Comparison of ENCODE assay signal across 9 cellular contexts in the genomic region with DNA sequence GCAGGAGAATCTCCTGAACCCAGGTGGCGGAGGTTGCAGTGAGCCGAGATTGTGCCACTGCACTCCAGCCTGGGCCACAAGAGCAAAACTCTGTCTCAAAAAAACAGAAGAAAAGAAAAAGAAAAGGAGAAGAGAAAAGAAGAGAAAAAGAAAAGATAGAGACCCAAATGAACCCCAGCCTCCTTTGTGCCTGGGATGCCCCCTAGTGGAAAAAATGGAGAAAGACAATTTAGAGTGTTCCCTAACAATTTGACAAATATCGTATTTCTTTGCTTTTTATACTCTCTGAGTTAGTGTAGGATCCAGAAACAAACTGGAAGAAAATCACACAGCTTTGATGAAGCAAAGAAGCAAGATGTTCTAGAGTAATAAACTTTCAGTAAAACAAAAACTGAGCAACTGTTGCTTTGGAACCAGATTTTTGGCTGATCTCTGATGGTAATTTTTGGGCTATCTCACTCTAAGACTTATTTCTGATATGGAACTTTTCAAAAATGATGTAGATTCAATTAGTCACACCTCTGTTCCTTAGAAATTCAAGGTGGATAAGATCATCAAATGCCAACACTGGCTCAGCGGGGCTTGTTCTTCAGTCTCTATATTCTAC. TPM values are rescaled to one million over a fixed set of nuclear protein-coding genes. Genes with fewer than 3 reads are reported as not detected.
A peak's percentile ranks its signal among the peaks of the same experiment; 100 is the strongest.
DNase-seq lines count a peak whose midpoint lies in the region; ATAC-seq, FAIRE-seq and TF ChIP-seq lines count a peak whose summit lies in the region.
"Had no signal": no experiment of that assay in that cellular context is flagged by ENCODE, and none has a peak within 500 bp of the region (broad histone marks: within the 10 kb centered on the region; RNA-seq: fewer than 3 reads in every experiment).

No MANE protein-coding gene starts in this region.

- TF ChIP-seq CTCF in MM.1S (IDR thresholded peaks at IDR 0.05; ENCODE audit: low read length): peak; percentile 55
- peak; percentile 64 for TF ChIP-seq CTCF in bronchial epithelial cell (IDR thresholded peaks at IDR 0.05; ENCODE audit: insufficient read depth, low read length, severe bottlenecking)
- TF ChIP-seq CTCF in prostate gland (IDR thresholded peaks at IDR 0.05): peak; percentile 14 to 40 (median 38)
- TF ChIP-seq CTCF in ovary (IDR thresholded peaks at IDR 0.05): peak in 1 of 3 donors; percentile 38

- H3K36me3 ChIP-seq in MM.1S (replicated peaks; ENCODE audit: insufficient read depth, low read length): no peaks in the 10 kb centered on the region
- H3K36me3 ChIP-seq in bronchial epithelial cell (ENCODE audit: control insufficient read depth, insufficient read depth, low read length): no peaks in the 10 kb centered on the region
- no peaks in the 10 kb centered on the region for H3K36me3 ChIP-seq in prostate gland
- no peaks in the 10 kb centered on the region for H3K36me3 ChIP-seq in ovary

- H3F3A ChIP-seq in MM.1S (ENCODE audit: insufficient read depth, low read length): no peaks in the 10 kb centered on the region

- no peak for TF ChIP-seq EP300 in ovary (IDR thresholded peaks at IDR 0.05)

- WGBS in prostate gland: 61% methylated on average over 4 of the region's 4 CpGs
- 65 to 67% (median 66%) methylated on average over 4 of the region's 4 CpGs for WGBS in ovary, 3 donors

- peak; percentile 29 for DNase-seq in DMS 273 (lab: John Stamatoyannopoulos, UW; ENCODE audit: unreplicated experiment)
- no peak for DNase-seq in DMS 273 treated with DMSO at 0.1 percent for 48 hours (lab: John Stamatoyannopoulos, UW)
- DNase-seq in MM.1S: no peak
- DNase-seq in bronchial epithelial cell (ENCODE audit: low read depth): no peak
- DNase-seq in prostate gland (ENCODE audit: low spot score): no peak
- no peak for DNase-seq in UCSD-AML1 (lab: John Stamatoyannopoulos, UW; ENCODE audit: unreplicated experiment)
- DNase-seq in ovary: no peak
- DNase-seq: naive B cell had no signal

- ATAC-seq in HG03571 (IDR thresholded peaks at IDR 0.05; ENCODE audit: unreplicated experiment): no peak

- intact Hi-C loops in prostate gland (cut with DNase I): no loop called here
- intact Hi-C loops in ovary (cut with DNase I): no loop called here

- H3K4me1 ChIP-seq in MM.1S (ENCODE audit: low read length) (no peaks in the 10 kb centered on the region), prostate gland (replicated peaks) (no peaks in the 10 kb centered on the region), ovary (ENCODE audit: insufficient read depth) (no peaks in the 10 kb centered on the region)

- H3K9me3 ChIP-seq in MM.1S (replicated peaks; ENCODE audit: insufficient read depth, low read length): no peaks in the 10 kb centered on the region; the same call in 1 of the 2 replicates
- no peaks in the 10 kb centered on the region for H3K9me3 ChIP-seq in prostate gland
- no peaks in the 10 kb centered on the region for H3K9me3 ChIP-seq in ovary

- FAIRE-seq in bronchial epithelial cell (lab: Jason Lieb, UNC): no peak

- H4K20me1 ChIP-seq in MM.1S (ENCODE audit: insufficient read depth, low read length): no peaks in the 10 kb centered on the region

- H3K27ac ChIP-seq in MM.1S (ENCODE audit: low read length): no peak overlapping the region
- H3K27ac ChIP-seq in prostate gland: no peak overlapping the region
- H3K27ac ChIP-seq in ovary: no peak overlapping the region

- H2AFZ ChIP-seq in MM.1S (ENCODE audit: low read length): no peak overlapping the region

- TF ChIP-seq POLR2A in prostate gland (IDR thresholded peaks at IDR 0.05) (no peak), ovary (IDR thresholded peaks at IDR 0.05) (no peak)

- no peak overlapping the region for H3K9ac ChIP-seq in MM.1S (ENCODE audit: low read length)

- H3K4me3 ChIP-seq in MM.1S (ENCODE audit: low read length) (no peak overlapping the region), bronchial epithelial cell (ENCODE audit: low read depth, low read length) (no peak overlapping the region), prostate gland (no peak overlapping the region), ovary (no peak overlapping the region)

- no peak overlapping the region for H3K4me2 ChIP-seq in MM.1S (ENCODE audit: low read depth, low read length)

- no peaks in the 10 kb centered on the region for H3K79me2 ChIP-seq in MM.1S (ENCODE audit: low read length)

- H3K27me3 ChIP-seq in MM.1S (replicated peaks; ENCODE audit: insufficient read depth, low read length) (no peaks in the 10 kb centered on the region), bronchial epithelial cell (ENCODE audit: control insufficient read depth, insufficient read depth, low read length) (no peaks in the 10 kb centered on the region), prostate gland (replicated peaks; ENCODE audit: insufficient read depth) (no peaks in the 10 kb centered on the region), ovary (no peaks in the 10 kb centered on the region)

- no peaks in the 10 kb centered on the region for H3K9me2 ChIP-seq in MM.1S (replicated peaks; ENCODE audit: insufficient read depth, low read length)

RNA-seq across cellular contexts. Expression of a gene that starts 18.6 kb away (rescaled TPM):
- total RNA-seq in bronchial epithelial cell (14.1 and 19.5 TPM in 2 replicates), prostate gland (10 to 100 TPM; 17.3 to 36.7 TPM), ovary (10 to 100 TPM; 12.5 to 37.1 (median 24.8) TPM)
- 10 to 100 TPM; 19.8 to 36.5 TPM for polyA plus RNA-seq in ovary

RNA-seq across cellular contexts. Expression of a gene that starts 55.7 kb away (rescaled TPM):
- total RNA-seq in bronchial epithelial cell (not detected in 2 replicates), prostate gland (under 1 TPM in 1 of 2 donors, not detected in 1; 0.18 TPM), ovary (1 to 10 TPM in 1 of 7 donors, under 1 TPM in 6; 0.10 to 1.0 (median 0.35) TPM)
- 1 to 10 TPM in 1 of 2 donors, under 1 TPM in 1; 0.48 to 1.0 TPM for polyA plus RNA-seq in ovary
